In genomic region chr19:45973564-45974338, GRCh38 we compare ENCODE assay signal across 8 cellular contexts. TPM values are rescaled to one million over a fixed set of nuclear protein-coding genes. Genes with fewer than 3 reads are reported as not detected.
DNase-seq lines count a peak whose midpoint lies in the region; ATAC-seq and TF ChIP-seq lines count a peak whose summit lies in the region.

NOVA2 (minus strand) TSS chr19:45973865; CDS start chr19:45973351, 514 bp downstream.

- H3K27ac ChIP-seq in angular gyrus (ENCODE audit: low read depth, low read length), result peak within 1 kb of the TSS; percentile 98
- H3K27ac ChIP-seq in right atrium auricular region, result peak within 1 kb of the TSS; percentile 60 to 67

- H3K27me3 ChIP-seq in right atrium auricular region, result peaks cover 4 to 16% of the 10 kb centered on the region in 2 donors

- peaks cover 0 to 3% of the 10 kb centered on the region in 2 donors for H3K4me1 ChIP-seq in right atrium auricular region

- peak; percentile 32 for DNase-seq in activated naive CD4-positive, alpha-beta T cell treated with Interleukin-2 at 50 U/mL for 16 hours
- no peak for DNase-seq in activated naive CD4-positive, alpha-beta T cell (lab: John Stamatoyannopoulos, UW)
- DNase-seq in NCI-H748 treated with DMSO at 0.1 percent for 48 hours (lab: John Stamatoyannopoulos, UW), result peak; percentile 65
- peak; percentile 69 for DNase-seq in right atrium auricular region (ENCODE audit: low spot score)
- DNase-seq in putamen (ENCODE audit: low spot score), result peak; percentile 90

- H3K4me3 ChIP-seq in right atrium auricular region, result peak within 1 kb of the TSS; percentile 46 to 57

- TF ChIP-seq CTCF in right atrium auricular region (IDR thresholded peaks at IDR 0.05), result no peak

- ATAC-seq in GM21526 (IDR thresholded peaks at IDR 0.05; ENCODE audit: low FRiP score, unreplicated experiment), result no peak
- no peak for ATAC-seq in GM19452 (IDR thresholded peaks at IDR 0.05; ENCODE audit: unreplicated experiment)

- no peaks in the 10 kb centered on the region for H3K9me3 ChIP-seq in right atrium auricular region

- H3K36me3 ChIP-seq in right atrium auricular region, result no peaks in the 10 kb centered on the region

RNA-seq across cellular contexts. Expression of gene NOVA2, which starts in this region (rescaled TPM):
- total RNA-seq in right atrium auricular region, result 1 to 10 TPM; 1.5 to 3.9 TPM

Comparison
In these comparisons a context has a peak if more than half of its experiments do, and no peak if none do; other contexts are left out.
1. DNase-seq: peak in activated naive CD4-positive, alpha-beta T cell treated with Interleukin-2 at 50 U/mL for 16 hours (single experiment), NCI-H748 treated with DMSO at 0.1 percent for 48 hours (single experiment), right atrium auricular region (single experiment) and putamen (single experiment); none in activated naive CD4-positive, alpha-beta T cell (0 of 4).